In genomic region chr13:110388141-110388943, GRCh38 we compare ENCODE assay signal across 8 cellular contexts.
DNase-seq lines count a peak whose midpoint lies in the region; ATAC-seq and TF ChIP-seq lines count a peak whose summit lies in the region.
"Had no signal": no experiment of that assay in that cellular context is flagged by ENCODE, and none has a peak within 500 bp of the region (broad histone marks: within the 10 kb centered on the region; RNA-seq: fewer than 3 reads in every experiment).

No MANE protein-coding gene starts in this region.

- TF ChIP-seq POLR2A in thyroid gland (IDR thresholded peaks at IDR 0.05): peak in 1 of 2 donors; percentile 67

- intact Hi-C loops in MCF 10A (cut with micrococcal nuclease): no loop called here
- intact Hi-C loops in left colon (cut with DNase I, micrococcal nuclease): no loop called here
- intact Hi-C loops in thyroid gland (cut with DNase I): no loop called here

- H3K27me3 Mint-ChIP-seq in MCF 10A (ENCODE audit: insufficient read depth, unreplicated experiment): no peaks in the 10 kb centered on the region

- no peaks in the 10 kb centered on the region for H3K36me3 Mint-ChIP-seq in MCF 10A (ENCODE audit: insufficient read depth, unreplicated experiment)

- no peak for TF ChIP-seq CTCF in MCF 10A (IDR thresholded peaks at IDR 0.05; ENCODE audit: unreplicated experiment)
- TF ChIP-seq CTCF in thyroid gland (IDR thresholded peaks at IDR 0.05): no peak

- H3K4me1 ChIP-seq in HUES64 (ENCODE audit: insufficient read depth, low read length) (peaks cover 25% of the 10 kb centered on the region), thyroid gland (peaks cover 15 to 27% of the 10 kb centered on the region in 2 donors)

- H3K4me3 ChIP-seq in HUES64 (ENCODE audit: low read length) (no peak overlapping the region), thyroid gland (replicated peaks in 1 of 3) (no peak overlapping the region)

- no peak overlapping the region for H3K27ac Mint-ChIP-seq in MCF 10A (ENCODE audit: low read depth, unreplicated experiment)

- no peak overlapping the region for H3K27ac ChIP-seq in HUES64 (ENCODE audit: low read depth, low read length)
- peak overlapping the region; percentile 74 to 88 (median 81) for H3K27ac ChIP-seq in thyroid gland

- DNase-seq in MCF 10A (ENCODE audit: unreplicated experiment) (peak; percentile 24), left colon (peak; percentile 48 to 76), thyroid gland (peak; percentile 84 to 85), NCI-H1694 treated with DMSO at 0.1 percent for 48 hours (lab: John Stamatoyannopoulos, UW) (no peak), glomerular visceral epithelial cell (ENCODE audit: extremely low spot score) (no peak)

- WGBS in HUES64: 58% methylated on average over 18 of the region's 18 CpGs
- 40 to 43% methylated on average over 18 of the region's 18 CpGs for WGBS in thyroid gland, 2 donors

- peaks cover 7% of the 10 kb centered on the region for H3K4me1 Mint-ChIP-seq in MCF 10A (ENCODE audit: insufficient read depth, unreplicated experiment)

- H3K27me3 ChIP-seq in HUES64 (ENCODE audit: insufficient read depth, low read length) (no peaks in the 10 kb centered on the region), thyroid gland (no peaks in the 10 kb centered on the region)

- CTCF ChIA-PET in MCF 10A (lab: Yijun Ruan, JAX): interaction anchor here (0.5 to 1.3 kb wide), 4 partner anchors 11 to 182 kb away, joined by 3 read pairs; no protein-coding TSS in a partner anchor

- 0 out of 2 replicates have a peak, but pooled peaks cover 2% of the 10 kb centered on the region for H3K9me3 ChIP-seq in HUES64 (ENCODE audit: insufficient read depth, low read depth, low read length)
- H3K9me3 ChIP-seq in thyroid gland: no peaks in the 10 kb centered on the region

- H3K9ac ChIP-seq in HUES64 (ENCODE audit: low read depth, low read length): peak overlapping the region; percentile 10; the same call in 1 of the 2 replicates

- POLR2A ChIA-PET in MCF 10A (lab: Yijun Ruan, JAX): no interaction called here

- no TSS peak for BruUV-seq in MCF 10A (replicated peaks; lab: Mats Ljungman, UMichigan)

- H3K4me3 Mint-ChIP-seq in MCF 10A (ENCODE audit: unreplicated experiment): peak overlapping the region; percentile 25

- ATAC-seq in left colon (peak; percentile 48), HG02610 (IDR thresholded peaks at IDR 0.05; ENCODE audit: unreplicated experiment) (no peak)
- ATAC-seq: Panc1 had no signal

- H3K36me3 ChIP-seq in HUES64 (ENCODE audit: insufficient read depth, low read length) (peaks cover 7% of the 10 kb centered on the region; the same call in 1 of the 2 replicates), thyroid gland (no peaks in the 10 kb centered on the region)

- no peaks in the 10 kb centered on the region for H3K9me3 Mint-ChIP-seq in MCF 10A (ENCODE audit: unreplicated experiment)

Comparison
In these comparisons a context has a peak if more than half of its experiments do, and no peak if none do; other contexts are left out.
1. DNase-seq: peak in MCF 10A (single experiment), left colon (2 of 2) and thyroid gland (2 of 2); none in NCI-H1694 treated with DMSO at 0.1 percent for 48 hours (single experiment) and glomerular visceral epithelial cell (single experiment).